In the genomic region with DNA sequence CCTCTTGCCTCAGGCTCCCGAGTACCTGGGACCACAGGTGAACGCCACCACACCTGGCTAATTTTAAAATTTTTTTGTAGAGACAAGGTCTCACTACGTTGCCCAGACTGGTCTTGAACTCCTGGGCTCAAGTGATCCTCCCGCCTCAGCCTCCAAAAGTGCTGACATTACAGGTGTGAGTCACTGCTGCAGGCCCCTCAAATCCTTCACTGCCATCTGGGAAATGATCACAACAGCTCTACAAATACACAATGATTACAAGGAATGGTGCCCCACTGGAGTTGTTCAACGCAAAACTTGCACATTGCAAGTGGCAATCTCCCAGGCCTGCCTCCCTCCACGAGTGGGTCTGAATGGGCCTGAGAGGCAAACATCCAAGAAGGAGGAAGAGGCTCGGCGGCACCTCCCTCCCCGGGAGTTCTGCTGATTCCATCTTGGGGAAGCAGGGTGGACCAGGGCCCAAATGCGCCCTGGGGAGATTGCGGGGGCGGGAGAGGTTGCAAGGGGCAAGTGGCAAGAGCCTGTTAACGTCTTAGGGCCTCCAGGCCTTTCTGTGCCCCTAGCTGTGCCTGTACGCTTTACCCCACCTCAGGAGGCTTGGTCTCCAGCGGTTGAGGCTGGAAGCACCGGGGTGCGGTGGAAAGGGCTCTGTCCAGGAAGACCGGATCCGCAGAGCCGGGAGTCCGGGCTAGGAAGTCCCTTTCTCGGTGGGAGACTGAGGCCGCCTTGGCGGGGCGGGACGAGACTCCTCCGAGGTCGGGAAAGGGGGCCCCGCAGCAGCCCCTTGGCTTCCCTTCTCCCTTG, we compare ENCODE assay signal across 8 cellular contexts. TPM values are rescaled to one million over a fixed set of nuclear protein-coding genes. Genes with fewer than 3 reads are reported as not detected.
A peak's percentile ranks its signal among the peaks of the same experiment; 100 is the strongest.
DNase-seq lines count a peak whose midpoint lies in the region; ATAC-seq and TF ChIP-seq lines count a peak whose summit lies in the region.

No MANE protein-coding gene starts in this region.

- no peaks in the 10 kb centered on the region for H3K36me3 ChIP-seq in parathyroid adenoma (ENCODE audit: control insufficient read depth, insufficient read depth, low read length)

- H3K27ac ChIP-seq in parathyroid adenoma: peak overlapping the region; percentile 63

- ATAC-seq in HG02678 (IDR thresholded peaks at IDR 0.05; ENCODE audit: unreplicated experiment): no peak
- no peak for ATAC-seq in GM21423 (IDR thresholded peaks at IDR 0.05; ENCODE audit: unreplicated experiment)
- no peak for ATAC-seq in HG03432 (IDR thresholded peaks at IDR 0.05; ENCODE audit: unreplicated experiment)

- DNase-seq in GM03348 (ENCODE audit: low spot score) (peak; percentile 60), SK-N-DZ (ENCODE audit: low spot score) (peak; percentile 52), fibroblast of villous mesenchyme (ENCODE audit: low read depth) (no peak), LoVo (ENCODE audit: low spot score) (no peak)

- no peaks in the 10 kb centered on the region for H3K9me3 ChIP-seq in parathyroid adenoma (ENCODE audit: control insufficient read depth, low read length)

- H3K4me1 ChIP-seq in parathyroid adenoma: no peaks in the 10 kb centered on the region

- H3K27me3 ChIP-seq in parathyroid adenoma (ENCODE audit: control insufficient read depth, insufficient read depth, low read length): no peaks in the 10 kb centered on the region

- H2AFZ ChIP-seq in parathyroid adenoma: peak overlapping the region; percentile 80

- H3K4me3 ChIP-seq in fibroblast of villous mesenchyme (ENCODE audit: low read depth, low read length) (peak overlapping the region; percentile 88), parathyroid adenoma (ENCODE audit: low read depth, low read length) (peak overlapping the region; percentile 20)

- H3K9ac ChIP-seq in parathyroid adenoma: no peak overlapping the region

- H3K79me2 ChIP-seq in parathyroid adenoma: no peaks in the 10 kb centered on the region

- TF ChIP-seq CTCF in fibroblast of villous mesenchyme (IDR thresholded peaks at IDR 0.05; ENCODE audit: insufficient read depth, low read depth, low read length) (peak; percentile 3), parathyroid adenoma (IDR thresholded peaks at IDR 0.05) (no peak)

- peak overlapping the region; percentile 58 for H3K4me2 ChIP-seq in parathyroid adenoma (ENCODE audit: low read length)

RNA-seq across cellular contexts. Expression of a gene that starts 0.7 kb away (rescaled TPM):
- 21.3 and 26.0 TPM in 2 replicates for polyA plus RNA-seq in SK-N-DZ (2014; cell fraction: cytosol; rRNA removed)
- 15.1 and 20.9 TPM in 2 replicates for polyA plus RNA-seq in SK-N-DZ (2014; cell fraction: nucleus; rRNA removed)
- 188 and 225 TPM in 2 replicates for total RNA-seq in fibroblast of villous mesenchyme

RNA-seq across cellular contexts. Expression of a gene that starts 24.9 kb away (rescaled TPM):
- 345 and 397 TPM in 2 replicates for polyA plus RNA-seq in SK-N-DZ (2014; cell fraction: cytosol; rRNA removed)
- 344 and 450 TPM in 2 replicates for polyA plus RNA-seq in SK-N-DZ (2014; cell fraction: nucleus; rRNA removed)
- total RNA-seq in fibroblast of villous mesenchyme: 39.9 and 105 TPM in 2 replicates

RNA-seq across cellular contexts. Expression of a gene that starts 58.8 kb away (rescaled TPM):
- 0.09 TPM in 1 of 2 replicates, not detected in the other for polyA plus RNA-seq in SK-N-DZ (2014; cell fraction: cytosol; rRNA removed)
- not detected in 2 replicates for polyA plus RNA-seq in SK-N-DZ (2014; cell fraction: nucleus; rRNA removed)
- not detected in 2 replicates for total RNA-seq in fibroblast of villous mesenchyme

Comparison
In these comparisons a context has a peak if more than half of its experiments do, and no peak if none do; other contexts are left out.
1. DNase-seq: peak in GM03348 (single experiment) and SK-N-DZ (single experiment); none in fibroblast of villous mesenchyme (single experiment) and LoVo (single experiment).